8 cellular contexts compared by ENCODE assay signal in genomic region chr2:74834234-74834805, GRCh38. TPM values are rescaled to one million over a fixed set of nuclear protein-coding genes. Genes with fewer than 3 reads are reported as not detected.
A peak's percentile ranks its signal among the peaks of the same experiment; 100 is the strongest.
DNase-seq lines count a peak whose midpoint lies in the region; ATAC-seq and TF ChIP-seq lines count a peak whose summit lies in the region.
"Not testable (repeated sequence)": the region's sequence is repeated elsewhere in the genome, so short reads cannot be mapped to it uniquely, and the experiment has no call there.

No MANE protein-coding gene starts in this region.

- not testable (repeated sequence) for H3K9me3 Mint-ChIP-seq in osteocyte (ENCODE audit: unreplicated experiment)

- H2AFZ ChIP-seq in Loucy (ENCODE audit: low read length), result peak overlapping the region; percentile 76; the same call in 1 of the 2 replicates

- peak overlapping the region; percentile 91 for H3K4me3 Mint-ChIP-seq in osteocyte (ENCODE audit: unreplicated experiment)

- H3K27ac ChIP-seq in brain microvascular endothelial cell, result not testable (repeated sequence)
- H3K27ac ChIP-seq in right atrium auricular region (peak overlapping the region; percentile 16 to 79), transverse colon (peak overlapping the region; percentile 79 to 85 (median 83))

- H3F3A ChIP-seq in Loucy (ENCODE audit: low read depth), result not testable (repeated sequence)

- peaks cover 50% of the 10 kb centered on the region for H3K4me1 ChIP-seq in Loucy (ENCODE audit: insufficient read depth, low read length, poor library complexity, severe bottlenecking)
- peaks cover 0 to 36% of the 10 kb centered on the region in 2 donors for H3K4me1 ChIP-seq in right atrium auricular region
- H3K4me1 ChIP-seq in transverse colon, result peaks cover 0 to 38% (median 10%) of the 10 kb centered on the region in 4 donors

- WGBS in transverse colon (ENCODE audit: low coverage in 1 of 2), 2 donors, result no CpG with 5 or more reads among the region's 53 CpGs

- H3K4me3 ChIP-seq in Loucy (ENCODE audit: low read length, poor library complexity, severe bottlenecking) (peak overlapping the region; percentile 93), brain microvascular endothelial cell (ENCODE audit: low read depth, low read length) (peak overlapping the region; percentile 73), right atrium auricular region (peak overlapping the region; percentile 46 to 68), transverse colon (peak overlapping the region; percentile 46 to 81 (median 60))

- not testable (repeated sequence) for H3K27me3 Mint-ChIP-seq in osteocyte (ENCODE audit: unreplicated experiment)

- DNase-seq in activated CD4-positive, alpha-beta T cell treated with anti-CD3 and anti-CD28 coated beads for 1 hour, result peak; percentile 16
- DNase-seq in brain microvascular endothelial cell; right atrium auricular region (ENCODE audit: low spot score); osteocyte (ENCODE audit: extremely low spot score, unreplicated experiment): not testable (repeated sequence)
- DNase-seq in transverse colon, result peak; percentile 39

- H3K36me3 Mint-ChIP-seq in osteocyte (ENCODE audit: unreplicated experiment), result not testable (repeated sequence)

- peak overlapping the region; percentile 92 for H3K4me2 ChIP-seq in Loucy (ENCODE audit: low read depth, low read length, poor library complexity, severe bottlenecking)

- not testable (repeated sequence) for TF ChIP-seq POLR2A in transverse colon (IDR thresholded peaks at IDR 0.05)

- ATAC-seq in GM18867 (IDR thresholded peaks at IDR 0.05; ENCODE audit: unreplicated experiment) (peak; percentile 14), HG02678 (IDR thresholded peaks at IDR 0.05; ENCODE audit: unreplicated experiment) (peak; percentile 8)

- not testable (repeated sequence) for TF ChIP-seq CTCF in Loucy (conservative IDR thresholded peaks at IDR 0.05; ENCODE audit: low read length); brain microvascular endothelial cell (IDR thresholded peaks at IDR 0.05; ENCODE audit: low read depth, low read length, missing control alignments); right atrium auricular region (IDR thresholded peaks at IDR 0.05); osteocyte (IDR thresholded peaks at IDR 0.05); transverse colon (IDR thresholded peaks at IDR 0.05)

- H3K4me1 Mint-ChIP-seq in osteocyte (ENCODE audit: unreplicated experiment), result peaks cover 27% of the 10 kb centered on the region

- not testable (repeated sequence) for H3K9me2 ChIP-seq in Loucy (replicated peaks; ENCODE audit: low read depth, low read length)

- H3K79me2 ChIP-seq in Loucy (ENCODE audit: insufficient read depth, low read length), result peaks cover 53% of the 10 kb centered on the region

- in situ Hi-C loops in brain microvascular endothelial cell (cut with HindIII; ENCODE audit: low pct_ligation_motif_present, low sequenced_read_pairs); transverse colon (cut with MboI; ENCODE audit: low pct_ligation_motif_present in 1 of 4, low pct_unique_long_range_greater_than_20kb in 1 of 4, low sequenced_read_pairs in 3 of 4): not testable (repeated sequence)

- TF ChIP-seq EP300 in transverse colon (IDR thresholded peaks at IDR 0.05; ENCODE audit: low read depth), result not testable (repeated sequence)

- intact Hi-C loops in transverse colon (cut with DNase I; ENCODE audit: low total_unique reads), result not testable (repeated sequence)

- peak overlapping the region; percentile 85 for H3K9ac ChIP-seq in Loucy (ENCODE audit: low read depth, low read length, poor library complexity, severe bottlenecking)

- peak overlapping the region; percentile 93 for H3K27ac Mint-ChIP-seq in osteocyte (ENCODE audit: unreplicated experiment)

- not testable (repeated sequence) for H3K36me3 ChIP-seq in Loucy (ENCODE audit: insufficient read depth, low read length); brain microvascular endothelial cell (replicated peaks); right atrium auricular region; transverse colon

- peaks cover 28% of the 10 kb centered on the region for H4K20me1 ChIP-seq in Loucy (ENCODE audit: insufficient read depth, low read length, poor library complexity, severe bottlenecking)

- not testable (repeated sequence) for H3K27me3 ChIP-seq in Loucy (ENCODE audit: insufficient read depth, low read length, poor library complexity, severe bottlenecking); brain microvascular endothelial cell (replicated peaks); right atrium auricular region; transverse colon

- H3K9me3 ChIP-seq in Loucy (ENCODE audit: insufficient read depth, low read depth, low read length); right atrium auricular region; transverse colon: not testable (repeated sequence)

RNA-seq across cellular contexts. Expression of gene HK2, which starts 0.4 kb away (rescaled TPM):
- total RNA-seq in right atrium auricular region (1 to 10 TPM; 3.4 to 8.1 TPM), osteocyte (13.8 and 14.1 TPM in 2 replicates), transverse colon (100 to 1,000 TPM; 104 to 175 (median 131) TPM)
